In the genomic region with DNA sequence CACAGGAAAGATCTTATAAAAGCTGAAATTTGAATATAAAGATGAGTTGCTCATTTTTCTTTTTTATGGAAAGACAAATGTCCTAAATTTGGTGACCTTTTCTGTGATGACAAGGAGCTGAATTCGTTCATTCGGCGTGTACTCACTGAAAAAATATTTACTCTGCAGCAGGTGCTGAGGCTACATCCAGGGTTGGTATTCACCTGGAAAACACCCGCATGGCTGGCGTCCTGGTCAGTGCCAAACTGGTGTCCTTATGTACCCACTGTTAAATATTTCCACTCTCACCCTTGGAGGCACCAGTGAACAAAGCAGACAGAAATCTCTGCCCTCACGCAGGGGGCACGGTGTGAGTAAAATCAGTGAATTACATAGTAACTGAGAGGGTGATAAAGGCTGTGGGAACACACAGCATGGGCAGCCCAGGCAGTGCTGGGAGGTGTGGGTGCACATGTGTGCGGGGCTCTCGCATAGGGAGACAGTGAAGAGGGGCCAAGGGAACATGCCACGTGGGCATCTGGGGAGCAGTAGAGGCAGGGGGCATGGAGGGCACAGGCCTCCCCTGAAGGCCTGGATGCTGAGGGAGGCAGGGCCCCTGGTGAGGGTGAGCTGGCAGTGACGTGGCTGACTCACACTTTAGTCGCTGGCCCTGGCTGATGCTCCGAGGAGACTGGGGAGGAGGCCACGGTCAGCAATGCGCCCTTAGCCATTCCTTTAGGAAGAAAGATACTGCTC, we compare ENCODE assay signal across 11 cellular contexts.
A peak's percentile ranks its signal among the peaks of the same experiment; 100 is the strongest.
DNase-seq lines count a peak whose midpoint lies in the region; ATAC-seq and TF ChIP-seq lines count a peak whose summit lies in the region.
"Had no signal": no experiment of that assay in that cellular context is flagged by ENCODE, and none has a peak within 500 bp of the region (broad histone marks: within the 10 kb centered on the region; RNA-seq: fewer than 3 reads in every experiment).

No MANE protein-coding gene starts in this region.

- no peak for TF ChIP-seq CTCF in CD8-positive, alpha-beta T cell (IDR thresholded peaks at IDR 0.05)
- no peak for TF ChIP-seq CTCF in fibroblast of pulmonary artery (IDR thresholded peaks at IDR 0.05; ENCODE audit: low read length, missing control alignments)
- TF ChIP-seq CTCF in left lung (IDR thresholded peaks at IDR 0.05) = no peak

- no peaks in the 10 kb centered on the region for H3K27me3 Mint-ChIP-seq in CD8-positive, alpha-beta T cell (ENCODE audit: low read depth)
- H3K27me3 Mint-ChIP-seq: CD4-positive, CD25-positive, alpha-beta regulatory T cell had no signal

- H3K9me3 ChIP-seq in CD8-positive, alpha-beta T cell (ENCODE audit: low read length) = no peaks in the 10 kb centered on the region
- H3K9me3 ChIP-seq in left lung = no peaks in the 10 kb centered on the region

- no peak for DNase-seq in CD8-positive, alpha-beta T cell
- peak; percentile 71 for DNase-seq in HCEC 1CT
- peak; percentile 58 for DNase-seq in RKO (ENCODE audit: low spot score)
- peak; percentile 11 for DNase-seq in fibroblast of pulmonary artery (ENCODE audit: low read depth)
- DNase-seq in NCI-H446 treated with DMSO at 0.1 percent for 48 hours (lab: John Stamatoyannopoulos, UW) = no peak
- no peak for DNase-seq in left lung
- DNase-seq: CD4-positive, CD25-positive, alpha-beta regulatory T cell; NCI-H1105 treated with DMSO at 0.1 percent for 48 hours; retina had no signal

- H3K4me1 ChIP-seq in CD8-positive, alpha-beta T cell (ENCODE audit: insufficient read depth, low read length) = peaks cover 3% of the 10 kb centered on the region
- H3K4me1 ChIP-seq in left lung = peaks cover 0 to 11% of the 10 kb centered on the region in 2 donors

- no peak for ATAC-seq in CD8-positive, alpha-beta T cell
- ATAC-seq in left lung (no peak), HG02885 (IDR thresholded peaks at IDR 0.05; ENCODE audit: poor library complexity, unreplicated experiment) (no peak), GM21576 (IDR thresholded peaks at IDR 0.05; ENCODE audit: unreplicated experiment) (no peak)

- H3K4me3 Mint-ChIP-seq in CD8-positive, alpha-beta T cell = no peak overlapping the region
- H3K4me3 Mint-ChIP-seq: CD4-positive, CD25-positive, alpha-beta regulatory T cell had no signal

- POLR2A ChIA-PET in CD8-positive, alpha-beta T cell (lab: Charles Lee) = interaction anchor here (0.6 kb wide), 1 partner anchor 21 kb away, joined by 3 read pairs; no protein-coding TSS in a partner anchor

- CTCF ChIA-PET in CD8-positive, alpha-beta T cell (lab: Charles Lee) = no interaction called here

- H3K36me3 Mint-ChIP-seq in CD8-positive, alpha-beta T cell = peaks cover 44% of the 10 kb centered on the region

- no peaks in the 10 kb centered on the region for H3K9me3 Mint-ChIP-seq in CD8-positive, alpha-beta T cell
- H3K9me3 Mint-ChIP-seq: CD4-positive, CD25-positive, alpha-beta regulatory T cell had no signal

- no peak overlapping the region for H3K4me3 ChIP-seq in CD8-positive, alpha-beta T cell (ENCODE audit: low read depth, low read length)
- H3K4me3 ChIP-seq in fibroblast of pulmonary artery (replicated peaks; ENCODE audit: low read depth, low read length) = no peak overlapping the region
- no peak overlapping the region for H3K4me3 ChIP-seq in left lung

- peak overlapping the region; percentile 4 for H3K27ac Mint-ChIP-seq in CD8-positive, alpha-beta T cell
- H3K27ac Mint-ChIP-seq: CD4-positive, CD25-positive, alpha-beta regulatory T cell had no signal

- H3K27ac ChIP-seq in CD8-positive, alpha-beta T cell (ENCODE audit: low read depth, low read length) = no peak overlapping the region
- no peak overlapping the region for H3K27ac ChIP-seq in left lung

- peaks cover 9% of the 10 kb centered on the region for H3K4me1 Mint-ChIP-seq in CD8-positive, alpha-beta T cell (ENCODE audit: low read depth)

- no peaks in the 10 kb centered on the region for H3K36me3 ChIP-seq in CD8-positive, alpha-beta T cell (ENCODE audit: insufficient read depth, low read length)
- H3K36me3 ChIP-seq in left lung = peaks cover 0 to 87% of the 10 kb centered on the region in 2 donors

- H3K27me3 ChIP-seq in CD8-positive, alpha-beta T cell (ENCODE audit: insufficient read depth, low read length) = no peaks in the 10 kb centered on the region
- no peaks in the 10 kb centered on the region for H3K27me3 ChIP-seq in left lung

- intact Hi-C loops in CD8-positive, alpha-beta T cell (cut with DNase I, micrococcal nuclease) = no loop called here
- intact Hi-C loops in left lung (cut with DNase I) = no loop called here

Comparison
In these comparisons a context has a peak if more than half of its experiments do, and no peak if none do; other contexts are left out.
1. DNase-seq: peak in HCEC 1CT (single experiment), RKO (single experiment) and fibroblast of pulmonary artery (single experiment); none in CD8-positive, alpha-beta T cell (0 of 7), NCI-H446 treated with DMSO at 0.1 percent for 48 hours (single experiment) and left lung (0 of 2).